Comparison of ENCODE assay signal across 1 cellular context in the genomic region with DNA sequence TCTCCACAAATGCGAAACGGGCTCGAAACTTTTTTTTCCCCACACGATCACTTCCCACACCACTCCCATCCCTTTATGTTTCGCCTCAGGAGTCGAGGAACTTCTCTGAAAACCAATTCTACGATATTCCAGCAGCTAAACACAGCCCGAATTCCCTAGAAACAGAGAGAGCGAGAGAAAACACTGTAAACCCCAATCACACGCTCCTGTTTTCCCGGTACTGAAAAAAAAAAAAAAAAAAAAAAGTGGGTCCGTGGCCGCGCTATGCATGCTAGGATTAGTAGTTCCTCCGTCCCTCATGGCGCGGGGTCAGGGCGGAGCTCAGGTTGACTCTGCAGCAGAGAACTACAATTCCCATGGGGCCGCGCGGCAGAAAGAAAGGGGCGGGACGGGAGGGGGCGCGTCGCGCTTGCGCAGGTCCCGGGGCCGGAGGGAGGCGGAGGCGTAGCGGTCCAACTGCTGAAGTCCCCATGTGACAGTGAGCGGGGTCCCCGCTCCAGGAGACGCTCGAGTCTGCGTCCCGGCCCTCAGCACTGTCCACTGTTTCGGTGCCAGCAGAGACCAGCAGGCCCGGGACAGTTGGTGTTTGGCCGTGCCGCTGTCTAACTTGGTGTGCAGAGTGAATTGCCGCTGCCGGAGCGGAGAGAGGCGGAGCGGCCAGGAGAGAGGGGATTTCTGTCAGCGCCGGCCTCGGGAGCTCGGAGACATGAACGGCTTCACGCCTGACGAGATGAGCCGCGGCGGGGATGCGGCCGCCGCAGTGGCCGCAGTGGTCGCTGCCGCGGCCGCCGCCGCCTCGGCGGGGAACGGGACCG.
A peak's percentile ranks its signal among the peaks of the same experiment; 100 is the strongest.
TF ChIP-seq lines count a peak whose summit lies in the region.

Gene SAP30 (plus strand): TSS at position 478 of the 815 bp plus-strand sequence. CDS start 229 bp downstream, at position 707.

TF ChIP-seq in HepG2, 621 proteins besides CTCF, POLR2A, EP300 and RAD21 (continued from another document):
- TF ChIP-seq, protein P1, sequence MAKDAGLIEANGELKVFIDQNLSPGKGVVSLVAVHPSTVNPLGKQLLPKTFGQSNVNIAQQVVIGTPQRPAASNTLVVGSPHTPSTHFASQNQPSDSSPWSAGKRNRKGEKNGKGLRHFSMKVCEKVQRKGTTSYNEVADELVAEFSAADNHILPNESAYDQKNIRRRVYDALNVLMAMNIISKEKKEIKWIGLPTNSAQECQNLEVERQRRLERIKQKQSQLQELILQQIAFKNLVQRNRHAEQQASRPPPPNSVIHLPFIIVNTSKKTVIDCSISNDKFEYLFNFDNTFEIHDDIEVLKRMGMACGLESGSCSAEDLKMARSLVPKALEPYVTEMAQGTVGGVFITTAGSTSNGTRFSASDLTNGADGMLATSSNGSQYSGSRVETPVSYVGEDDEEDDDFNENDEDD (CRISPR knock-in tag; IDR thresholded peaks at IDR 0.05; ENCODE audit: borderline replicate concordance) = peak; percentile 46; the same call in 1 of the 2 replicates
- TF ChIP-seq BHLHE40 (IDR thresholded peaks at IDR 0.05; ENCODE audit: low read length) = no peak
- 0 out of 2 replicates have a peak, but pooled peaks have one; percentile 50 for TF ChIP-seq ZNF451 (CRISPR knock-in tag; IDR thresholded peaks at IDR 0.05)
- 0 out of 2 replicates have a peak, but pooled peaks have one; percentile 16 for TF ChIP-seq CBX5 (CRISPR knock-in tag; IDR thresholded peaks at IDR 0.05; ENCODE audit: borderline replicate concordance)
- TF ChIP-seq ZMYM2 (CRISPR knock-in tag; IDR thresholded peaks at IDR 0.05) = peak; percentile 32; the same call in 1 of the 2 replicates
- peak; percentile 18; the same call in 1 of the 2 replicates for TF ChIP-seq PHF21A (CRISPR knock-in tag; IDR thresholded peaks at IDR 0.05)
- peak; percentile 81 for TF ChIP-seq ZBTB38 (CRISPR knock-in tag; IDR thresholded peaks at IDR 0.05)
- TF ChIP-seq U2AF1 (optimal IDR thresholded peaks at IDR 0.05; ENCODE audit: low read depth, low read length) = peak; percentile 79
- TF ChIP-seq SNRNP70 (IDR thresholded peaks at IDR 0.05; ENCODE audit: low read depth, low read length) = no peak
- TF ChIP-seq, protein P2, sequence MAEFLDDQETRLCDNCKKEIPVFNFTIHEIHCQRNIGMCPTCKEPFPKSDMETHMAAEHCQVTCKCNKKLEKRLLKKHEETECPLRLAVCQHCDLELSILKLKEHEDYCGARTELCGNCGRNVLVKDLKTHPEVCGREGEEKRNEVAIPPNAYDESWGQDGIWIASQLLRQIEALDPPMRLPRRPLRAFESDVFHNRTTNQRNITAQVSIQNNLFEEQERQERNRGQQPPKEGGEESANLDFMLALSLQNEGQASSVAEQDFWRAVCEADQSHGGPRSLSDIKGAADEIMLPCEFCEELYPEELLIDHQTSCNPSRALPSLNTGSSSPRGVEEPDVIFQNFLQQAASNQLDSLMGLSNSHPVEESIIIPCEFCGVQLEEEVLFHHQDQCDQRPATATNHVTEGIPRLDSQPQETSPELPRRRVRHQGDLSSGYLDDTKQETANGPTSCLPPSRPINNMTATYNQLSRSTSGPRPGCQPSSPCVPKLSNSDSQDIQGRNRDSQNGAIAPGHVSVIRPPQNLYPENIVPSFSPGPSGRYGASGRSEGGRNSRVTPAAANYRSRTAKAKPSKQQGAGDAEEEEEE (CRISPR knock-in tag; IDR thresholded peaks at IDR 0.05; ENCODE audit: borderline replicate concordance) = no peak
- TF ChIP-seq, protein P3, sequence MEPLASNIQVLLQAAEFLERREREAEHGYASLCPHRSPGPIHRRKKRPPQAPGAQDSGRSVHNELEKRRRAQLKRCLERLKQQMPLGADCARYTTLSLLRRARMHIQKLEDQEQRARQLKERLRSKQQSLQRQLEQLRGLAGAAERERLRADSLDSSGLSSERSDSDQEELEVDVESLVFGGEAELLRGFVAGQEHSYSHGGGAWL (CRISPR knock-in tag; IDR thresholded peaks at IDR 0.05) = peak; percentile 57; the same call in 1 of the 2 replicates
- TF ChIP-seq SP2 (CRISPR knock-in tag; IDR thresholded peaks at IDR 0.05) = peak; percentile 27; the same call in 1 of the 2 replicates
- TF ChIP-seq NFKB2 (CRISPR knock-in tag; IDR thresholded peaks at IDR 0.05; ENCODE audit: borderline replicate concordance) = peak; percentile 86; the same call in 1 of the 2 replicates
- TF ChIP-seq THAP11 (CRISPR knock-in tag; IDR thresholded peaks at IDR 0.05) = peak; percentile 97
- TF ChIP-seq SMAD3 (CRISPR knock-in tag; IDR thresholded peaks at IDR 0.05) = 0 out of 2 replicates have a peak, but pooled peaks have one; percentile 35
- no peak for TF ChIP-seq EEA1 (CRISPR knock-in tag; IDR thresholded peaks at IDR 0.05; ENCODE audit: borderline replicate concordance)
- TF ChIP-seq, protein P4, sequence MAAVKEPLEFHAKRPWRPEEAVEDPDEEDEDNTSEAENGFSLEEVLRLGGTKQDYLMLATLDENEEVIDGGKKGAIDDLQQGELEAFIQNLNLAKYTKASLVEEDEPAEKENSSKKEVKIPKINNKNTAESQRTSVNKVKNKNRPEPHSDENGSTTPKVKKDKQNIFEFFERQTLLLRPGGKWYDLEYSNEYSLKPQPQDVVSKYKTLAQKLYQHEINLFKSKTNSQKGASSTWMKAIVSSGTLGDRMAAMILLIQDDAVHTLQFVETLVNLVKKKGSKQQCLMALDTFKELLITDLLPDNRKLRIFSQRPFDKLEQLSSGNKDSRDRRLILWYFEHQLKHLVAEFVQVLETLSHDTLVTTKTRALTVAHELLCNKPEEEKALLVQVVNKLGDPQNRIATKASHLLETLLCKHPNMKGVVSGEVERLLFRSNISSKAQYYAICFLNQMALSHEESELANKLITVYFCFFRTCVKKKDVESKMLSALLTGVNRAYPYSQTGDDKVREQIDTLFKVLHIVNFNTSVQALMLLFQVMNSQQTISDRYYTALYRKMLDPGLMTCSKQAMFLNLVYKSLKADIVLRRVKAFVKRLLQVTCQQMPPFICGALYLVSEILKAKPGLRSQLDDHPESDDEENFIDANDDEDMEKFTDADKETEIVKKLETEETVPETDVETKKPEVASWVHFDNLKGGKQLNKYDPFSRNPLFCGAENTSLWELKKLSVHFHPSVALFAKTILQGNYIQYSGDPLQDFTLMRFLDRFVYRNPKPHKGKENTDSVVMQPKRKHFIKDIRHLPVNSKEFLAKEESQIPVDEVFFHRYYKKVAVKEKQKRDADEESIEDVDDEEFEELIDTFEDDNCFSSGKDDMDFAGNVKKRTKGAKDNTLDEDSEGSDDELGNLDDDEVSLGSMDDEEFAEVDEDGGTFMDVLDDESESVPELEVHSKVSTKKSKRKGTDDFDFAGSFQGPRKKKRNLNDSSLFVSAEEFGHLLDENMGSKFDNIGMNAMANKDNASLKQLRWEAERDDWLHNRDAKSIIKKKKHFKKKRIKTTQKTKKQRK (IDR thresholded peaks at IDR 0.05; ENCODE audit: low read length) = no peak
- TF ChIP-seq ZNF724P (CRISPR knock-in tag; IDR thresholded peaks at IDR 0.05; ENCODE audit: borderline replicate concordance) = no peak
- TF ChIP-seq NFIC (IDR thresholded peaks at IDR 0.05; ENCODE audit: low read length) = no peak
- peak; percentile 66; the same call in 1 of the 2 replicates for TF ChIP-seq ZBTB20 (CRISPR knock-in tag; IDR thresholded peaks at IDR 0.05; ENCODE audit: borderline replicate concordance, low read depth)
- TF ChIP-seq FOXC1 (CRISPR knock-in tag; IDR thresholded peaks at IDR 0.05; ENCODE audit: borderline replicate concordance) = peak; percentile 72; the same call in 1 of the 2 replicates
- TF ChIP-seq POLR2G (IDR thresholded peaks at IDR 0.05; ENCODE audit: low read depth, low read length) = peak; percentile 94
- TF ChIP-seq ZNF574 (CRISPR knock-in tag; IDR thresholded peaks at IDR 0.05) = 0 out of 2 replicates have a peak, but pooled peaks have one; percentile 50
- TF ChIP-seq KDM5A (IDR thresholded peaks at IDR 0.05; ENCODE audit: borderline replicate concordance, low read length) = no peak
- TF ChIP-seq ZFP91 (CRISPR knock-in tag; IDR thresholded peaks at IDR 0.05; ENCODE audit: borderline replicate concordance) = peak; percentile 41; the same call in 1 of the 2 replicates
- TF ChIP-seq PTBP1 (IDR thresholded peaks at IDR 0.05; ENCODE audit: low read depth, low read length, poor library complexity, severe bottlenecking) = peak; percentile 97
- peak; percentile 37; the same call in 1 of the 2 replicates for TF ChIP-seq MIXL1 (CRISPR knock-in tag; IDR thresholded peaks at IDR 0.05)
- TF ChIP-seq, protein P5, sequence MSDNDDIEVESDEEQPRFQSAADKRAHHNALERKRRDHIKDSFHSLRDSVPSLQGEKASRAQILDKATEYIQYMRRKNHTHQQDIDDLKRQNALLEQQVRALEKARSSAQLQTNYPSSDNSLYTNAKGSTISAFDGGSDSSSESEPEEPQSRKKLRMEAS (IDR thresholded peaks at IDR 0.05) = peak; percentile 90
- TF ChIP-seq ZNF687 (CRISPR knock-in tag; IDR thresholded peaks at IDR 0.05) = peak; percentile 75
- no peak for TF ChIP-seq ZSCAN29 (CRISPR knock-in tag; conservative IDR thresholded peaks at IDR 0.05)
- TF ChIP-seq, protein P6, sequence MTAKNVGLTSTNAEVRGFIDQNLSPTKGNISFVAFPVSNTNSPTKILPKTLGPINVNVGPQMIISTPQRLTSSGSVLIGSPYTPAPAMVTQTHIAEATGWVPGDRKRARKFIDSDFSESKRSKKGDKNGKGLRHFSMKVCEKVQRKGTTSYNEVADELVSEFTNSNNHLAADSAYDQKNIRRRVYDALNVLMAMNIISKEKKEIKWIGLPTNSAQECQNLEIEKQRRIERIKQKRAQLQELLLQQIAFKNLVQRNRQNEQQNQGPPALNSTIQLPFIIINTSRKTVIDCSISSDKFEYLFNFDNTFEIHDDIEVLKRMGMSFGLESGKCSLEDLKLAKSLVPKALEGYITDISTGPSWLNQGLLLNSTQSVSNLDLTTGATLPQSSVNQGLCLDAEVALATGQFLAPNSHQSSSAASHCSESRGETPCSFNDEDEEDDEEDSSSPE (CRISPR knock-in tag; IDR thresholded peaks at IDR 0.05) = peak; percentile 75
- TF ChIP-seq PAF1 (CRISPR knock-in tag; IDR thresholded peaks at IDR 0.05) = no peak
- TF ChIP-seq HNRNPH1 (optimal IDR thresholded peaks at IDR 0.05; ENCODE audit: low read depth, low read length) = no peak
- TF ChIP-seq IRF1 (CRISPR knock-in tag; IDR thresholded peaks at IDR 0.05; ENCODE audit: low read depth) = no peak
- 0 out of 2 replicates have a peak, but pooled peaks have one; percentile 58 for TF ChIP-seq ZNF543 (CRISPR knock-in tag; IDR thresholded peaks at IDR 0.05)
- no peak for TF ChIP-seq SNAI1 (CRISPR knock-in tag; IDR thresholded peaks at IDR 0.05; ENCODE audit: borderline replicate concordance)
- TF ChIP-seq RARA (CRISPR knock-in tag; IDR thresholded peaks at IDR 0.05) = 0 out of 2 replicates have a peak, but pooled peaks have one; percentile 13
- peak; percentile 53 for TF ChIP-seq SP4 (CRISPR knock-in tag; IDR thresholded peaks at IDR 0.05)
